Comparison of ENCODE assay signal across 34 cellular contexts in genomic region chr9:71130521-71130920, GRCh38.
"Had no signal": no experiment of that assay in that cellular context is flagged by ENCODE, and none has a peak within 500 bp of the region (broad histone marks: within the 10 kb centered on the region; RNA-seq: fewer than 3 reads in every experiment).

No MANE protein-coding gene starts in this region.

- H3K36me3 ChIP-seq: MG63 had no signal

- H3K4me3 ChIP-seq: MG63 had no signal

- H3K27me3 ChIP-seq: MG63 had no signal

- DNase-seq: Karpas-422, Kasumi-1, MG63, MM.1S, MV-4-11, NCI-H1048, NCI-H1092, NCI-H1092 treated with DMSO at 0.1 percent for 48 hours, NCI-H1105, NCI-H1105 treated with DMSO at 0.1 percent for 48 hours, NCI-H1417 treated with DMSO at 0.1 percent for 48 hours, NCI-H1436, NCI-H1436 treated with DMSO at 0.1 percent for 48 hours, NCI-H146, NCI-H1694, NCI-H1694 treated with DMSO at 0.1 percent for 48 hours, NCI-H187, NCI-H187 treated with DMSO at 0.1 percent for 48 hours, NCI-H1930, NCI-H2029, NCI-H2029 treated with DMSO at 0.1 percent for 48 hours, NCI-H2081, NCI-H2081 treated with DMSO at 0.1 percent for 48 hours, NCI-H2107, NCI-H2171, NCI-H2171 treated with DMSO at 0.1 percent for 48 hours, NCI-H2227 treated with DMSO at 0.1 percent for 48 hours, NCI-H226, NCI-H345, NCI-H446, NCI-H446 treated with DMSO at 0.1 percent for 48 hours, NCI-H510A, NCI-H510A treated with DMSO at 0.1 percent for 48 hours, NCI-H524 had no signal

- H3K9me3 ChIP-seq: MG63 had no signal
